In the genomic region with DNA sequence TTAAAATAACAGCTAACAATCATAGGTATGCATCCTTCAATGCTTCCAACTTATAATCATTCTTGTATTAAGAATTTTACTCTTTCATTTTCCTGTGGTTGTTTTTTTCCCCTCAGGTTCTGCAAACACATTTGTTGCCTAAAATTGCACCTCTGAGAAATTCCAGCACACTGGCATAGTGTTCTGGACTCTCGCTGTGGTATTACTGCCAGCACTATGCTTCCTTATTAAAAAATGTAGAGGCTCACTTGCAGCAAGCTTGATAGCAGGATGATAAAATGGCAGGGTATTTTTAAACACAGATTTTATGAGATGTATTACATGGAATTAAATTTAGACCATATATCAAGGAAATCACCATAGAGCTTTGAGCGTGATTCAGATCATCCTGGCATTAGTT, we compare ENCODE assay signal across 24 cellular contexts.
"Had no signal": no experiment of that assay in that cellular context is flagged by ENCODE, and none has a peak within 500 bp of the region (broad histone marks: within the 10 kb centered on the region; RNA-seq: fewer than 3 reads in every experiment).

No MANE protein-coding gene starts in this region.

- H3K36me3 Mint-ChIP-seq: immature natural killer cell; naive thymus-derived CD4-positive, alpha-beta T cell; natural killer cell treated with Interleukin-12 subunit alpha and Interleukin-12 subunit beta and Interleukin-15 and Interleukin-18, amount 100 ng/mL, for 72 hours; stimulated activated effector memory CD8-positive, alpha-beta T cell treated with anti-CD3 and anti-CD28 coated beads, Interleukin-12 subunit alpha, Interleukin-12 subunit beta, amount 100 ng/mL, for 72 hours; type B pancreatic cell had no signal

- H3K4me3 ChIP-seq: heart left ventricle, lung, mucosa of descending colon, ovary, sigmoid colon, spleen, suprapubic skin, tibial nerve, uterus had no signal

- H3K4me1 ChIP-seq: spleen, suprapubic skin, tibial nerve, uterus had no signal

- H3K9me3 Mint-ChIP-seq: immature natural killer cell; naive thymus-derived CD4-positive, alpha-beta T cell; natural killer cell treated with Interleukin-12 subunit alpha and Interleukin-12 subunit beta and Interleukin-15 and Interleukin-18, amount 100 ng/mL, for 72 hours; stimulated activated effector memory CD8-positive, alpha-beta T cell treated with anti-CD3 and anti-CD28 coated beads, Interleukin-12 subunit alpha, Interleukin-12 subunit beta, amount 100 ng/mL, for 72 hours; stimulated activated naive CD8-positive, alpha-beta T cell treated with anti-CD3 and anti-CD28 coated beads, Interleukin-15, Interleukin-2, amounts not matched to agents 100 ng/mL and 50 ng/mL, for 24 hours; type B pancreatic cell had no signal

- H3K27ac ChIP-seq: heart left ventricle, ovary, spleen, suprapubic skin, tibial nerve, uterus had no signal

- DNase-seq: heart left ventricle; hypothalamus; immature natural killer cell; midbrain; mucosa of descending colon; naive thymus-derived CD4-positive, alpha-beta T cell; ovary; right cardiac atrium; sigmoid colon; small intestine; spleen; stimulated activated CD4-positive, alpha-beta T cell treated with anti-CD3 and anti-CD28 coated beads, Interleukin-4, amount 100 ng/mL, for 24 hours; stimulated activated naive CD4-positive, alpha-beta T cell; uterus had no signal

- ATAC-seq: heart left ventricle; left lobe of liver; mucosa of descending colon; naive thymus-derived CD4-positive, alpha-beta T cell; natural killer cell treated with Interleukin-12 subunit alpha and Interleukin-12 subunit beta and Interleukin-15 and Interleukin-18, amount 100 ng/mL, for 72 hours; right cardiac atrium; stimulated activated effector memory CD8-positive, alpha-beta T cell treated with anti-CD3 and anti-CD28 coated beads, Interleukin-12 subunit alpha, Interleukin-12 subunit beta, amount 100 ng/mL, for 72 hours had no signal

- H3K4me1 Mint-ChIP-seq: immature natural killer cell had no signal

- H3K4me3 Mint-ChIP-seq: immature natural killer cell; naive thymus-derived CD4-positive, alpha-beta T cell; natural killer cell treated with Interleukin-12 subunit alpha and Interleukin-12 subunit beta and Interleukin-15 and Interleukin-18, amount 100 ng/mL, for 72 hours; stimulated activated effector memory CD8-positive, alpha-beta T cell treated with anti-CD3 and anti-CD28 coated beads, Interleukin-12 subunit alpha, Interleukin-12 subunit beta, amount 100 ng/mL, for 72 hours; stimulated activated naive CD8-positive, alpha-beta T cell treated with anti-CD3 and anti-CD28 coated beads, Interleukin-15, Interleukin-2, amounts not matched to agents 100 ng/mL and 50 ng/mL, for 24 hours; type B pancreatic cell had no signal

- H3K27me3 Mint-ChIP-seq: type B pancreatic cell had no signal

- H3K27me3 ChIP-seq: heart left ventricle, ovary, sigmoid colon, spleen, suprapubic skin, tibial nerve, uterus had no signal

- H3K9me3 ChIP-seq: heart left ventricle, mucosa of descending colon, ovary, sigmoid colon, spleen, suprapubic skin, tibial nerve, uterus had no signal

- H3K27ac Mint-ChIP-seq: immature natural killer cell; naive thymus-derived CD4-positive, alpha-beta T cell; natural killer cell treated with Interleukin-12 subunit alpha and Interleukin-12 subunit beta and Interleukin-15 and Interleukin-18, amount 100 ng/mL, for 72 hours; progenitor cell of endocrine pancreas; stimulated activated effector memory CD8-positive, alpha-beta T cell treated with anti-CD3 and anti-CD28 coated beads, Interleukin-12 subunit alpha, Interleukin-12 subunit beta, amount 100 ng/mL, for 72 hours; stimulated activated naive CD8-positive, alpha-beta T cell treated with anti-CD3 and anti-CD28 coated beads, Interleukin-15, Interleukin-2, amounts not matched to agents 100 ng/mL and 50 ng/mL, for 24 hours; type B pancreatic cell had no signal

- FAIRE-seq: islet of Langerhans, small intestine had no signal

- H3K36me3 ChIP-seq: heart left ventricle, ovary, sigmoid colon, spleen, suprapubic skin, tibial nerve, uterus had no signal
